Comparison of ENCODE assay signal across 23 cellular contexts in genomic region chr5:77863181-77863580, GRCh38.
"Had no signal": no experiment of that assay in that cellular context is flagged by ENCODE, and none has a peak within 500 bp of the region (broad histone marks: within the 10 kb centered on the region; RNA-seq: fewer than 3 reads in every experiment).

No MANE protein-coding gene starts in this region.

- H3K9me3 ChIP-seq: gastrocnemius medialis, lower lobe of right lung, pancreas, right lobe of liver, thoracic aorta, tibial nerve, upper lobe of left lung had no signal

- H3K4me1 Mint-ChIP-seq: naive thymus-derived CD8-positive, alpha-beta T cell; stimulated activated memory B cell treated with anti-CD40 and anti-IgM and Interleukin-4, amounts not matched to agents 10 μg/mL and 1 μg/mL and 100 μg/mL, for 72 hours had no signal

- H3K27me3 ChIP-seq: dorsolateral prefrontal cortex, gastrocnemius medialis, pancreas, right lobe of liver, tibial nerve, upper lobe of left lung had no signal

- H3K27ac ChIP-seq: dorsolateral prefrontal cortex, epithelial cell of prostate, gastrocnemius medialis, lower lobe of right lung, pancreas, right lobe of liver, thoracic aorta, tibial nerve, upper lobe of left lung had no signal

- H3K27ac Mint-ChIP-seq: endodermal cell; naive thymus-derived CD8-positive, alpha-beta T cell; nephron progenitor cell; stimulated activated memory B cell treated with anti-CD40 and anti-IgM and Interleukin-4, amounts not matched to agents 10 μg/mL and 1 μg/mL and 100 μg/mL, for 72 hours had no signal

- H3K9me3 Mint-ChIP-seq: endodermal cell; naive thymus-derived CD8-positive, alpha-beta T cell; nephron progenitor cell; stimulated activated memory B cell treated with anti-CD40 and anti-IgM and Interleukin-4, amounts not matched to agents 10 μg/mL and 1 μg/mL and 100 μg/mL, for 72 hours had no signal

- FAIRE-seq: colon, keratinocyte, pancreas, urothelium cell line had no signal

- H3K4me3 Mint-ChIP-seq: endodermal cell; naive thymus-derived CD8-positive, alpha-beta T cell; nephron progenitor cell; stimulated activated memory B cell treated with anti-CD40 and anti-IgM and Interleukin-4, amounts not matched to agents 10 μg/mL and 1 μg/mL and 100 μg/mL, for 72 hours had no signal

- H3K27me3 Mint-ChIP-seq: stimulated activated memory B cell treated with anti-CD40 and anti-IgM and Interleukin-4, amounts not matched to agents 10 μg/mL and 1 μg/mL and 100 μg/mL, for 72 hours had no signal

- H3K4me3 ChIP-seq: dorsolateral prefrontal cortex, gastrocnemius medialis, lower lobe of right lung, pancreas, right lobe of liver, thoracic aorta, tibial nerve, upper lobe of left lung had no signal

- DNase-seq: dorsolateral prefrontal cortex; effector CD8-positive, alpha-beta T cell; endodermal cell; gastrocnemius medialis; head of caudate nucleus; left ventricle myocardium superior; lower lobe of right lung; naive thymus-derived CD8-positive, alpha-beta T cell; nephron progenitor cell; nucleus accumbens; pancreas; right lobe of liver; stimulated activated CD4-positive, alpha-beta T cell treated with anti-CD3 and anti-CD28 coated beads, Interleukin-2, amount 100 ng/mL, for 24 hours; stimulated activated CD4-positive, alpha-beta T cell treated with anti-CD3 and anti-CD28 coated beads, Interleukin-4, amount 100 ng/mL, for 24 hours; stimulated activated naive CD8-positive, alpha-beta T cell treated with anti-CD3 and anti-CD28 coated beads, Interleukin-15, Interleukin-2, amounts not matched to agents 100 U/mL and 50 U/mL, for 24 hours; upper lobe of left lung had no signal

- H3K36me3 Mint-ChIP-seq: naive thymus-derived CD8-positive, alpha-beta T cell; stimulated activated memory B cell treated with anti-CD40 and anti-IgM and Interleukin-4, amounts not matched to agents 10 μg/mL and 1 μg/mL and 100 μg/mL, for 72 hours had no signal

- H3K4me1 ChIP-seq: gastrocnemius medialis, lower lobe of right lung, pancreas, right lobe of liver, tibial nerve, upper lobe of left lung had no signal

- H3K36me3 ChIP-seq: gastrocnemius medialis, lower lobe of right lung, pancreas, right lobe of liver, thoracic aorta, tibial nerve, upper lobe of left lung had no signal
